Comparison of ENCODE assay signal across 17 cellular contexts in the genomic region with DNA sequence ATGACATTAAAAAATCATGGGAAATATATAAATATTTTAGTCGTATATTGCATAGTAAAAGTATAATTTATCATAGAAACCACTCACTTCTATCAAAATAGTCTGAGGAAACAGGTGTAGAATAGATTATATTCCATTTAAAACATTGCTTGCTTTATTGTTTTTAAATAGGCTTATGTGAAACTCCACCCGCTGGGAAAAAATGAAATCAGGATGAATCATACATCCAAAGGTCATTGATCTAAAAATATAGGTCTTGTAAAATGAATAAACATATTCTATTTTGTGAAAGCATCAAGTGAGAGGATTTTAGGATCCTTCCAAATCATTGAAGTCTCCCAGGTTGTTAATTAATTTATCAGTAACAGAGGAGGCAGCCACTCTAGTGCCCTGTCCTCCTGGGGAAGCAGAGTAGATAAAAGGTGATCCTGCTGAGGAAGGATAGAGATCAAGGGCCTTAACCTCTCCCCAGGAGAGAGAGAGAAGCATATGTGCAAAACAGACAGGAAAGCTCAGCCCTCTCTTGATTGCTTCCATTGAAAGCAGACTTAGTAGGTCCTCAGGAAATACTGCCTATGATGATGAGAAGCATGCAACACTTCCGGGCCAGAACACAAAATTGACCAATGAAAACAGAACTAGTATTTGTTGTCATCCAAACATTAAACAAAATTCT.
"Had no signal": no experiment of that assay in that cellular context is flagged by ENCODE, and none has a peak within 500 bp of the region (broad histone marks: within the 10 kb centered on the region; RNA-seq: fewer than 3 reads in every experiment).

No MANE protein-coding gene starts in this region.

- H3K36me3 ChIP-seq: left lung had no signal

- H3K27me3 ChIP-seq: left lung had no signal

- FAIRE-seq: frontal cortex, kidney, small intestine had no signal

- H3K4me3 ChIP-seq: left lung had no signal

- ATAC-seq: activated CD8-positive, alpha-beta T cell treated with anti-CD3 and anti-CD28 coated beads, Interleukin-2, amount 10 ng/mL, durations not matched to agents 7 days and 5 days; activated naive CD4-positive, alpha-beta T cell treated with anti-CD3 and anti-CD28 coated beads, Interleukin-2, amount 50 U/mL, for 72 hours; esophagus mucosa; left lung; right cardiac atrium; stimulated activated naive CD8-positive, alpha-beta T cell treated with anti-CD3 and anti-CD28 coated beads, Interleukin-15, amount 100 ng/mL, for 72 hours had no signal

- H3K9me3 ChIP-seq: left lung had no signal

- H3K4me1 ChIP-seq: left lung had no signal

- DNase-seq: activated CD4-positive, alpha-beta T cell treated with anti-CD3 and anti-CD28 coated beads, Interleukin-2, amount 10 ng/mL, durations not matched to agents 24 days and 14 days; activated CD4-positive, CD25-positive, alpha-beta regulatory T cell; activated CD8-positive, alpha-beta memory T cell treated with anti-CD3 and anti-CD28 coated beads, Interleukin-2, amount 50 U/mL, for 4 hours; activated CD8-positive, alpha-beta T cell treated with anti-CD3 and anti-CD28 coated beads, Interleukin-2, amount 10 ng/mL, durations not matched to agents 7 days and 5 days; activated effector memory CD4-positive, alpha-beta T cell treated with anti-CD3 and anti-CD28 coated beads, Interleukin-2, amount 50 U/mL, for 16 hours; activated T-cell treated with anti-CD3 and anti-CD28 coated beads, Interleukin-2, amount 50 U/mL, for 48 hours; dermis blood vessel endothelial cell; kidney; left lung; mesenchymal stem cell; occipital lobe; right cardiac atrium; small intestine; stimulated activated naive CD8-positive, alpha-beta T cell treated with anti-CD3 and anti-CD28 coated beads, Interleukin-15, amount 100 ng/mL, for 72 hours had no signal

- H3K27ac ChIP-seq: left lung had no signal
